31 cellular contexts compared by ENCODE assay signal in the genomic region with DNA sequence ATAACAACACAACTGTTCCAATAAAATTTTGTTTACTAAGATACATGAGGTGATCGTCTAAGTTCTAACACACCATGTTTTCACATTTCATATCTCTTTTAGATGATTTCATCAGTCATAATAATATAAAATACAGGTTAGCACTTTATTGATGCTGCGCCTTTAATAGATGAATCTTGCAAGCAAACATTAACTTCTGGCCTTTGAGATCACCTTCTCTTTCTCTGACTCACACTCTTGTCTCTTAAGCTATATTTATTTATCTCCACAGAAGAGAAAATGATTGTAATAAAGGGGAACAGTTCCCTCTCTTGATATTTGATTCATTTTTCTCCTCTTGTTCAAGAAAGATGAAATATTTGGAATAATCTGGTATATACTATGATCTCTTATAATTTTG.
"Had no signal": no experiment of that assay in that cellular context is flagged by ENCODE, and none has a peak within 500 bp of the region (broad histone marks: within the 10 kb centered on the region; RNA-seq: fewer than 3 reads in every experiment).

No MANE protein-coding gene starts in this region.

- H3K27ac Mint-ChIP-seq: activated CD4-positive, alpha-beta memory T cell treated with anti-CD3 and anti-CD28 coated beads for 36 hours; activated CD4-positive, alpha-beta T cell treated with anti-CD3 and anti-CD28 coated beads for 36 hours; activated CD4-positive, alpha-beta T cell treated with anti-CD3 and anti-CD28 coated beads, Interleukin-2, amount 10 ng/mL, durations not matched to agents 24 days and 14 days; activated CD8-positive, alpha-beta memory T cell treated with anti-CD3 and anti-CD28 coated beads, Interleukin-2, amount 10 ng/mL, durations not matched to agents 7 days and 5 days; activated CD8-positive, alpha-beta T cell treated with anti-CD3 and anti-CD28 coated beads, Interleukin-2, amount 10 ng/mL, durations not matched to agents 7 days and 5 days; activated naive CD4-positive, alpha-beta T cell treated with anti-CD3 and anti-CD28 coated beads, Interleukin-2, amount 10 ng/mL, durations not matched to agents 7 days and 5 days; activated naive CD4-positive, alpha-beta T cell treated with anti-CD3 and anti-CD28 coated beads, Interleukin-2, amount 50 U/mL, for 72 hours; activated naive CD8-positive, alpha-beta T cell treated with anti-CD3 and anti-CD28 coated beads, Interleukin-2, amount 10 ng/mL, durations not matched to agents 7 days and 5 days; activated T-helper 1 cell treated with anti-CD3 and anti-CD28 coated beads, Interleukin-12 subunit alpha, Interleukin-12 subunit beta, Interleukin-2, Interleukin-4 antibody, amounts not matched to agents 30 ng/mL and 10 ng/mL and 1 ng/mL, durations not matched to agents 14 hours and 24 hours and 36 hours; dendritic cell treated with granulocyte-macrophage colony-stimulating factor and Interleukin-4, amounts not matched to agents 40 ng/mL and 50 ng/mL, for 4 days; endodermal cell; T-helper 17 cell; T-helper 2 cell treated with Interferon-gamma antibody and Interleukin-4, amounts not matched to agents 5 μg/mL and 100 μg/mL, for 36 hours had no signal

- H3K27me3 Mint-ChIP-seq: activated CD4-positive, alpha-beta memory T cell treated with anti-CD3 and anti-CD28 coated beads for 36 hours; activated CD4-positive, alpha-beta T cell treated with anti-CD3 and anti-CD28 coated beads for 36 hours; activated CD4-positive, alpha-beta T cell treated with anti-CD3 and anti-CD28 coated beads, Interleukin-2, amount 10 ng/mL, durations not matched to agents 24 days and 14 days; activated CD8-positive, alpha-beta memory T cell treated with anti-CD3 and anti-CD28 coated beads, Interleukin-2, amount 10 ng/mL, durations not matched to agents 7 days and 5 days; activated naive CD4-positive, alpha-beta T cell treated with anti-CD3 and anti-CD28 coated beads, Interleukin-2, amount 10 ng/mL, durations not matched to agents 7 days and 5 days; activated naive CD8-positive, alpha-beta T cell treated with anti-CD3 and anti-CD28 coated beads, Interleukin-2, amount 10 ng/mL, durations not matched to agents 7 days and 5 days; brain; dendritic cell treated with granulocyte-macrophage colony-stimulating factor and Interleukin-4, amounts not matched to agents 40 ng/mL and 50 ng/mL, for 4 days; T-helper 17 cell had no signal

- H3K4me3 Mint-ChIP-seq: activated CD4-positive, alpha-beta memory T cell treated with anti-CD3 and anti-CD28 coated beads for 36 hours; activated CD4-positive, alpha-beta T cell treated with anti-CD3 and anti-CD28 coated beads for 36 hours; activated CD4-positive, alpha-beta T cell treated with anti-CD3 and anti-CD28 coated beads, Interleukin-2, amount 10 ng/mL, durations not matched to agents 24 days and 14 days; activated CD8-positive, alpha-beta memory T cell treated with anti-CD3 and anti-CD28 coated beads, Interleukin-2, amount 10 ng/mL, durations not matched to agents 7 days and 5 days; activated CD8-positive, alpha-beta T cell treated with anti-CD3 and anti-CD28 coated beads, Interleukin-2, amount 10 ng/mL, durations not matched to agents 7 days and 5 days; activated naive CD4-positive, alpha-beta T cell treated with anti-CD3 and anti-CD28 coated beads, Interleukin-2, amount 10 ng/mL, durations not matched to agents 7 days and 5 days; activated naive CD8-positive, alpha-beta T cell treated with anti-CD3 and anti-CD28 coated beads, Interleukin-2, amount 10 ng/mL, durations not matched to agents 7 days and 5 days; activated T-helper 1 cell treated with anti-CD3 and anti-CD28 coated beads, Interleukin-12 subunit alpha, Interleukin-12 subunit beta, Interleukin-2, Interleukin-4 antibody, amounts not matched to agents 30 ng/mL and 10 ng/mL and 1 ng/mL, durations not matched to agents 14 hours and 24 hours and 36 hours; dendritic cell treated with granulocyte-macrophage colony-stimulating factor and Interleukin-4, amounts not matched to agents 40 ng/mL and 50 ng/mL, for 4 days; endodermal cell; T-helper 17 cell; T-helper 2 cell treated with Interferon-gamma antibody and Interleukin-4, amounts not matched to agents 5 μg/mL and 100 μg/mL, for 36 hours had no signal

- H3K9me3 Mint-ChIP-seq: activated naive CD4-positive, alpha-beta T cell treated with anti-CD3 and anti-CD28 coated beads, Interleukin-2, amount 10 ng/mL, durations not matched to agents 7 days and 5 days; activated naive CD8-positive, alpha-beta T cell treated with anti-CD3 and anti-CD28 coated beads, Interleukin-2, amount 10 ng/mL, durations not matched to agents 7 days and 5 days; activated T-helper 1 cell treated with anti-CD3 and anti-CD28 coated beads, Interleukin-12 subunit alpha, Interleukin-12 subunit beta, Interleukin-2, Interleukin-4 antibody, amounts not matched to agents 30 ng/mL and 10 ng/mL and 1 ng/mL, durations not matched to agents 14 hours and 24 hours and 36 hours; endodermal cell; T-helper 2 cell treated with Interferon-gamma antibody and Interleukin-4, amounts not matched to agents 5 μg/mL and 100 μg/mL, for 36 hours had no signal

- H3K36me3 Mint-ChIP-seq: activated CD4-positive, alpha-beta memory T cell treated with anti-CD3 and anti-CD28 coated beads for 36 hours; activated CD8-positive, alpha-beta memory T cell treated with anti-CD3 and anti-CD28 coated beads, Interleukin-2, amount 10 ng/mL, durations not matched to agents 7 days and 5 days; activated naive CD4-positive, alpha-beta T cell treated with anti-CD3 and anti-CD28 coated beads, Interleukin-2, amount 10 ng/mL, durations not matched to agents 7 days and 5 days; activated naive CD4-positive, alpha-beta T cell treated with anti-CD3 and anti-CD28 coated beads, Interleukin-2, amount 50 U/mL, for 72 hours; activated naive CD8-positive, alpha-beta T cell treated with anti-CD3 and anti-CD28 coated beads, Interleukin-2, amount 10 ng/mL, durations not matched to agents 7 days and 5 days; brain had no signal

- DNase-seq: activated CD4-positive, alpha-beta memory T cell treated with anti-CD3 and anti-CD28 coated beads for 36 hours; activated CD4-positive, alpha-beta T cell treated with anti-CD3 and anti-CD28 coated beads for 36 hours; activated CD4-positive, alpha-beta T cell treated with anti-CD3 and anti-CD28 coated beads, Interleukin-2, amount 10 ng/mL, durations not matched to agents 24 days and 14 days; activated CD4-positive, CD25-positive, alpha-beta regulatory T cell; activated CD4-positive, CD25-positive, alpha-beta regulatory T cell treated with anti-CD3 and anti-CD28 coated beads, Interleukin-2, amount 50 U/mL, for 72 hours; activated CD8-positive, alpha-beta memory T cell treated with anti-CD3 and anti-CD28 coated beads, Interleukin-2, amount 10 ng/mL, durations not matched to agents 7 days and 5 days; activated CD8-positive, alpha-beta memory T cell treated with anti-CD3 and anti-CD28 coated beads, Interleukin-2, amount 50 U/mL, for 4 hours; activated CD8-positive, alpha-beta T cell treated with anti-CD3 and anti-CD28 coated beads, Interleukin-2, amount 10 ng/mL, durations not matched to agents 7 days and 5 days; activated gamma-delta T cell; activated naive CD4-positive, alpha-beta T cell; activated naive CD4-positive, alpha-beta T cell treated with anti-CD3 and anti-CD28 coated beads, Interleukin-2, amount 10 ng/mL, durations not matched to agents 7 days and 5 days; activated naive CD8-positive, alpha-beta T cell treated with anti-CD3 and anti-CD28 coated beads, Interleukin-2, amount 10 ng/mL, durations not matched to agents 7 days and 5 days; activated T-cell treated with anti-CD3 and anti-CD28 coated beads, Interleukin-2, amount 50 U/mL, for 1 hour; activated T-cell treated with anti-CD3 and anti-CD28 coated beads, Interleukin-2, amount 50 U/mL, for 48 hours; central memory CD4-positive, alpha-beta T cell; cerebellar nuclear complex; colonic mucosa; dorsolateral prefrontal cortex; effector memory CD4-positive, alpha-beta T cell; endodermal cell; foreskin fibroblast; head of caudate nucleus; T-helper 17 cell; T1000 had no signal

- H3K4me1 Mint-ChIP-seq: activated CD4-positive, alpha-beta T cell treated with anti-CD3 and anti-CD28 coated beads for 36 hours; activated CD4-positive, alpha-beta T cell treated with anti-CD3 and anti-CD28 coated beads, Interleukin-2, amount 10 ng/mL, durations not matched to agents 24 days and 14 days; activated CD8-positive, alpha-beta memory T cell treated with anti-CD3 and anti-CD28 coated beads, Interleukin-2, amount 10 ng/mL, durations not matched to agents 7 days and 5 days; activated naive CD4-positive, alpha-beta T cell treated with anti-CD3 and anti-CD28 coated beads, Interleukin-2, amount 10 ng/mL, durations not matched to agents 7 days and 5 days; activated naive CD8-positive, alpha-beta T cell treated with anti-CD3 and anti-CD28 coated beads, Interleukin-2, amount 10 ng/mL, durations not matched to agents 7 days and 5 days; endodermal cell; T-helper 17 cell had no signal

- ATAC-seq: activated CD4-positive, alpha-beta T cell treated with anti-CD3 and anti-CD28 coated beads for 36 hours; activated CD8-positive, alpha-beta memory T cell treated with anti-CD3 and anti-CD28 coated beads, Interleukin-2, amount 10 ng/mL, durations not matched to agents 7 days and 5 days; activated CD8-positive, alpha-beta T cell treated with anti-CD3 and anti-CD28 coated beads, Interleukin-2, amount 10 ng/mL, durations not matched to agents 7 days and 5 days; activated naive CD4-positive, alpha-beta T cell treated with anti-CD3 and anti-CD28 coated beads, Interleukin-2, amount 50 U/mL, for 72 hours; esophagus mucosa; T-helper 17 cell had no signal

- FAIRE-seq: frontal cortex had no signal
